Comparison of ENCODE assay signal across 22 cellular contexts in the genomic region with DNA sequence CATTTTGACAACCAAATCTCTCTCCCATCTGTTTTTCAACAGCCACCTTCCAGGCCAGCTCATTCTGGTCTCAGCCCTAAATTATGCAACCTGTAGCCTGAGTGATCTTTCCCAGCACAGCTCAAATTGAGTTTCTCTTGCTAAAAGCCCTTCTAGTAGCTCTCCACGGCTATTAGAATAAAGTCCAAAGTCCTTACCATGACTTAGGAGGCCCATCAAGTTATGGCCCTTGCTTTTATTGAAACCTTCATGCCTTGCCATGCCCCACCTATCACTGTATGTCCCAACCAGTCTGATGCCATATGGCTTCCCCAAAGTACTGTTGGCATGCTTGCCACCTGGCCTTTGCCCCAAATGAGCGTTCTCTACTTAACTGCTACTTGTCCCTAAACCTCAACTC.
DNase-seq lines count a peak whose midpoint lies in the region; ATAC-seq and TF ChIP-seq lines count a peak whose summit lies in the region.
"Had no signal": no experiment of that assay in that cellular context is flagged by ENCODE, and none has a peak within 500 bp of the region (broad histone marks: within the 10 kb centered on the region; RNA-seq: fewer than 3 reads in every experiment).

No MANE protein-coding gene starts in this region.

- H3K4me1 ChIP-seq in esophagus (ENCODE audit: control insufficient read depth in 2 of 2, insufficient read depth in 2 of 2, low read length in 1 of 2): no peaks in the 10 kb centered on the region
- peaks cover 11% of the 10 kb centered on the region for H3K4me1 ChIP-seq in mucosa of descending colon (ENCODE audit: low read depth)
- H3K4me1 ChIP-seq: A549, BLaER1, SJCRH30 had no signal

- no peak for DNase-seq in left ventricle myocardium superior
- DNase-seq in cardiac septum (ENCODE audit: low spot score): no peak
- DNase-seq in mucosa of descending colon: peak; percentile 56 to 66 (median 62)
- no peak for DNase-seq in NCI-H2107 (lab: John Stamatoyannopoulos, UW)
- DNase-seq in NCI-H2081 (lab: John Stamatoyannopoulos, UW): no peak
- DNase-seq: activated CD4-positive, alpha-beta T cell treated with anti-CD3 and anti-CD28 coated beads, Interleukin-2, amount 10 ng/mL, durations not matched to agents 24 days and 14 days; activated naive CD8-positive, alpha-beta T cell treated with anti-CD3 and anti-CD28 coated beads for 36 hours; cortex of kidney; kidney glomerular epithelial cell; midbrain; NCI-H1105 treated with DMSO at 0.1 percent for 48 hours; NCI-H2171; PC-3; SJCRH30 had no signal

- H3K9me3 ChIP-seq in esophagus (ENCODE audit: control insufficient read depth in 2 of 2, insufficient read depth in 1 of 2, low read depth in 1 of 2, low read length in 1 of 2) (no peaks in the 10 kb centered on the region), mucosa of descending colon (no peaks in the 10 kb centered on the region)
- H3K9me3 ChIP-seq: A549, SJCRH30 had no signal

- 52 to 56% methylated on average over 2 of the region's 2 CpGs for WGBS in esophagus, 2 donors

- intact Hi-C loops in left ventricle myocardium superior (cut with micrococcal nuclease) (no loop called here), cardiac septum (cut with DNase I) (no loop called here), mucosa of descending colon (cut with DNase I, micrococcal nuclease) (no loop called here)

- no peaks in the 10 kb centered on the region for H3K27me3 ChIP-seq in esophagus (ENCODE audit: control insufficient read depth in 1 of 2, insufficient read depth in 2 of 2, low read length in 2 of 2)
- H3K27me3 ChIP-seq: BLaER1, foreskin keratinocyte, neural progenitor cell, SJCRH30 had no signal

- peak overlapping the region; percentile 20 to 38 for H3K27ac ChIP-seq in esophagus (ENCODE audit: low read depth in 2 of 2, low read length in 1 of 2)
- H3K27ac ChIP-seq: A549, BLaER1, foreskin keratinocyte, neural progenitor cell, SJCRH30 had no signal

- H3K36me3 ChIP-seq in esophagus (ENCODE audit: control insufficient read depth in 2 of 2, insufficient read depth in 2 of 2, low read length in 1 of 2) (no peaks in the 10 kb centered on the region), mucosa of descending colon (ENCODE audit: low read depth) (no peaks in the 10 kb centered on the region)
- H3K36me3 ChIP-seq: BLaER1, neural progenitor cell, SJCRH30 had no signal

- ATAC-seq in left ventricle myocardium superior: peak; percentile 71
- ATAC-seq in mucosa of descending colon: peak; percentile 95
- ATAC-seq in GM19455 (IDR thresholded peaks at IDR 0.05; ENCODE audit: unreplicated experiment): no peak
- ATAC-seq in GM21390 (IDR thresholded peaks at IDR 0.05; ENCODE audit: unreplicated experiment): no peak
- ATAC-seq: A549; activated T-helper 17 cell treated with anti-CD3 and anti-CD28 coated beads, Interleukin-2, amount 50 U/mL, for 72 hours; PC-3 had no signal

- H3K4me3 ChIP-seq in esophagus (ENCODE audit: low read depth in 1 of 2, low read length in 2 of 2): no peak overlapping the region
- no peak overlapping the region for H3K4me3 ChIP-seq in mucosa of descending colon
- H3K4me3 ChIP-seq: A549, BLaER1, neural progenitor cell, SJCRH30 had no signal

- no peak for TF ChIP-seq CTCF in mucosa of descending colon (IDR thresholded peaks at IDR 0.05)

Comparison
In these comparisons a context has a peak if more than half of its experiments do, and no peak if none do; other contexts are left out.
1. ATAC-seq: peak in left ventricle myocardium superior (single experiment) and mucosa of descending colon (single experiment); none in GM19455 (single experiment) and GM21390 (single experiment).
2. DNase-seq: peak in mucosa of descending colon (3 of 3); none in left ventricle myocardium superior (single experiment), cardiac septum (single experiment), NCI-H2107 (single experiment) and NCI-H2081 (0 of 2).